In the genomic region with DNA sequence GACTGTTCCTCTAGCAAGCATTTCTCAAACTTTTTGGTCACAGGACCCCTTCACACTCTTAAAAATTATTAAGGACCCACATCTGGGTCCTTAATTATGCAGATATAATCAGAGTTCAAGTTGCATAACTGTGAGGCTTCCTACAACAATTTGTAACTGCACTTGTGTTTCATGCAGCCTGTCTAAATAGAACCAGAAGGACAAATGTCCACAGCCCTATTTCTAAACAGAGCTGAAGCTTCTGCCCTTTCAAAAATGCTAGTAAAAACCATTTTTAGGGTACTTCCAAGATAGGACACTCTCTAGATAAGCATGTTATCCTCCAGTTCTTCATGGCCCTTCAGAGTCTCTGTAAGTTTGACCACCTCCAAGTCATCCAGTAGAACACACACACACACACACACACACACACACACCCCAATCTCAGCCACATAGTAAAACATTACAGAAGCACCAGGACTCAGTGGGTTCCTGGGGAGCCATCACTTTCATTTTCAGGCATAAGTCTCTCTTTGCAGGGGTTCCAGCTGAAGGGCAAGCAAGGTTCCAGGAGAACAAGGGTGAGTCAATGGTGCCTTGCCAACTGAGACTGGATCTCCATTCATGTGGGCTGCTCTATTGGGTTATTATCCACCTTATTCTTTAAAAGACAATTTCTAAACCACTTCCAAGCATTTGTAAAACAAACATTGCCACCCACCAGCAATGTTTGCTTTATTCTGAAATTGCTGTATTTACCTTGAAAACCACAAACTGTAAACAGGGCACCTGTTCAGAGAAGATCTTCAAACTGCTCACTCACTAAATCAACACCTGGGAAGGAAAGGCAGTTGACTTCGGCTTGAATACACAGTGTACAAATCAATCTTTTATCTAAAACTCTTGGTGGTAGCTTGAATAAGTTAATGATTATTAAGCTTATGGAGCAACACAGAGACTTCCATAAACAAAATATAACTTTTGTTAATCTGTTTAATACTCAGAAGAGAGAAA, we compare ENCODE assay signal across 9 cellular contexts.
DNase-seq lines count a peak whose midpoint lies in the region; ATAC-seq, FAIRE-seq and TF ChIP-seq lines count a peak whose summit lies in the region.
"Had no signal": no experiment of that assay in that cellular context is flagged by ENCODE, and none has a peak within 500 bp of the region (broad histone marks: within the 10 kb centered on the region; RNA-seq: fewer than 3 reads in every experiment).

No MANE protein-coding gene starts in this region.

- DNase-seq in GM19239 (ENCODE audit: insufficient read length, low spot score): no peak
- peak; percentile 35 for DNase-seq in NCI-H510A (lab: John Stamatoyannopoulos, UW)
- peak; percentile 53 for DNase-seq in small intestine
- no peak for DNase-seq in GM13977 (ENCODE audit: low spot score)
- DNase-seq in osteocyte (ENCODE audit: extremely low spot score, unreplicated experiment): no peak
- DNase-seq: nucleus accumbens; stimulated activated naive CD4-positive, alpha-beta T cell had no signal

- H3K27me3 Mint-ChIP-seq in osteocyte (ENCODE audit: unreplicated experiment): no peaks in the 10 kb centered on the region

- H3K4me3 Mint-ChIP-seq in osteocyte (ENCODE audit: unreplicated experiment): no peak overlapping the region

- TF ChIP-seq CTCF in GM13977 (IDR thresholded peaks at IDR 0.05; ENCODE audit: extremely low read depth, insufficient read depth, missing control alignments) (no peak), osteocyte (IDR thresholded peaks at IDR 0.05) (no peak)

- no peak overlapping the region for H3K4me3 ChIP-seq in small intestine (ENCODE audit: low read depth in 1 of 2, low read length in 2 of 2)

- H3K9me3 ChIP-seq in small intestine (ENCODE audit: control insufficient read depth, low read depth): no peaks in the 10 kb centered on the region

- no peak overlapping the region for H3K27ac Mint-ChIP-seq in osteocyte (ENCODE audit: unreplicated experiment)

- no peaks in the 10 kb centered on the region for H3K9me3 Mint-ChIP-seq in osteocyte (ENCODE audit: unreplicated experiment)

- H3K4me1 Mint-ChIP-seq in osteocyte (ENCODE audit: unreplicated experiment): no peaks in the 10 kb centered on the region

- H3K27ac ChIP-seq in small intestine (ENCODE audit: low read depth in 1 of 2, low read length in 1 of 2): peak overlapping the region; percentile 38 to 55

- H3K27me3 ChIP-seq in small intestine (ENCODE audit: control insufficient read depth in 2 of 2, insufficient read depth in 2 of 2, low read length in 2 of 2): no peaks in the 10 kb centered on the region

- FAIRE-seq in GM19239 (lab: Jason Lieb, UNC) (peak; percentile 99), small intestine (lab: Jason Lieb, UNC) (no peak)

- no peaks in the 10 kb centered on the region for H3K36me3 ChIP-seq in small intestine (ENCODE audit: control insufficient read depth in 2 of 2, insufficient read depth in 2 of 2, low read length in 2 of 2)

- WGBS in small intestine, 3 donors: 17 to 57% (median 26%) methylated on average over 1 of the region's 1 CpG

- ATAC-seq in HG02798 (IDR thresholded peaks at IDR 0.05; ENCODE audit: poor library complexity, unreplicated experiment) (peak; percentile 70), GM21360 (IDR thresholded peaks at IDR 0.05; ENCODE audit: unreplicated experiment) (no peak)

- H3K36me3 Mint-ChIP-seq in osteocyte (ENCODE audit: unreplicated experiment): no peaks in the 10 kb centered on the region

- peaks cover 7 to 8% of the 10 kb centered on the region in 2 donors for H3K4me1 ChIP-seq in small intestine (ENCODE audit: control insufficient read depth in 2 of 2, insufficient read depth in 1 of 2, low read depth in 1 of 2, low read length in 1 of 2)

- in situ Hi-C loops in GM13977 (cut with MboI; ENCODE audit: low pct_unique_long_range_greater_than_20kb, low sequenced_read_pairs, unreplicated experiment): no loop called here

Comparison
In these comparisons a context has a peak if more than half of its experiments do, and no peak if none do; other contexts are left out.
1. DNase-seq: peak in NCI-H510A (single experiment) and small intestine (single experiment); none in GM19239 (single experiment), GM13977 (single experiment) and osteocyte (single experiment).